In genomic region chr22:38260760-38261477, GRCh38 we compare ENCODE assay signal across 9 cellular contexts. TPM values are rescaled to one million over a fixed set of nuclear protein-coding genes. Genes with fewer than 3 reads are reported as not detected.
DNase-seq lines count a peak whose midpoint lies in the region; ATAC-seq lines count a peak whose summit lies in the region.
"Had no signal": no experiment of that assay in that cellular context is flagged by ENCODE, and none has a peak within 500 bp of the region (broad histone marks: within the 10 kb centered on the region; RNA-seq: fewer than 3 reads in every experiment).

No MANE protein-coding gene starts in this region.

- H3K9me3 Mint-ChIP-seq in stimulated activated memory B cell treated with anti-CD40 and anti-IgM and Interleukin-4, amounts not matched to agents 10 μg/mL and 1 μg/mL and 100 μg/mL, for 72 hours, result no peaks in the 10 kb centered on the region

- peaks cover 3% of the 10 kb centered on the region for H3K36me3 Mint-ChIP-seq in T-helper 17 cell (ENCODE audit: low read depth)
- no peaks in the 10 kb centered on the region for H3K36me3 Mint-ChIP-seq in stimulated activated memory B cell treated with anti-CD40 and anti-IgM and Interleukin-4, amounts not matched to agents 10 μg/mL and 1 μg/mL and 100 μg/mL, for 72 hours

- ATAC-seq in GM19463 (IDR thresholded peaks at IDR 0.05; ENCODE audit: unreplicated experiment), result peak; percentile 23
- ATAC-seq in T-helper 17 cell, result peak; percentile 33
- peak; percentile 48 for ATAC-seq in stimulated activated memory B cell treated with anti-CD40 and anti-IgM and Interleukin-4, amounts not matched to agents 10 μg/mL and 1 μg/mL and 100 μg/mL, for 72 hours
- no peak for ATAC-seq in HG03520 (IDR thresholded peaks at IDR 0.05; ENCODE audit: unreplicated experiment)

- H3K4me3 Mint-ChIP-seq in T-helper 17 cell, result peak overlapping the region; percentile 61
- H3K4me3 Mint-ChIP-seq in stimulated activated memory B cell treated with anti-CD40 and anti-IgM and Interleukin-4, amounts not matched to agents 10 μg/mL and 1 μg/mL and 100 μg/mL, for 72 hours, result peak overlapping the region; percentile 54

- H3K9me3 ChIP-seq in T-helper 17 cell (ENCODE audit: control insufficient read depth, low read length, poor library complexity, severe bottlenecking), result no peaks in the 10 kb centered on the region

- H3K4me1 Mint-ChIP-seq in T-helper 17 cell, result peaks cover 30% of the 10 kb centered on the region
- peaks cover 46% of the 10 kb centered on the region for H3K4me1 Mint-ChIP-seq in stimulated activated memory B cell treated with anti-CD40 and anti-IgM and Interleukin-4, amounts not matched to agents 10 μg/mL and 1 μg/mL and 100 μg/mL, for 72 hours

- no peaks in the 10 kb centered on the region for H3K27me3 Mint-ChIP-seq in T-helper 17 cell
- no peaks in the 10 kb centered on the region for H3K27me3 Mint-ChIP-seq in stimulated activated memory B cell treated with anti-CD40 and anti-IgM and Interleukin-4, amounts not matched to agents 10 μg/mL and 1 μg/mL and 100 μg/mL, for 72 hours

- peak overlapping the region; percentile 82 for H3K27ac Mint-ChIP-seq in T-helper 17 cell
- H3K27ac Mint-ChIP-seq in stimulated activated memory B cell treated with anti-CD40 and anti-IgM and Interleukin-4, amounts not matched to agents 10 μg/mL and 1 μg/mL and 100 μg/mL, for 72 hours, result peak overlapping the region; percentile 76

- DNase-seq in T-helper 17 cell (no peak), hippocampal formation (lab: John Stamatoyannopoulos, UW) (peak; percentile 50 to 55), NCI-H1930 (lab: John Stamatoyannopoulos, UW) (no peak), SIG-M5 (lab: John Stamatoyannopoulos, UW) (no peak), H4 (ENCODE audit: low spot score) (no peak)
- DNase-seq: HCEC 1CT had no signal

RNA-seq across cellular contexts. Expression of gene TMEM184B, which starts 11.9 kb away (rescaled TPM):
- total RNA-seq in T-helper 17 cell, result 10 to 100 TPM; 53.3 TPM
- 46.6 and 62.1 TPM in 2 replicates for total RNA-seq in H4 (2014; rRNA removed; shearing (Covaris generic))

RNA-seq across cellular contexts. Expression of gene CSNK1E, which starts 56.3 kb away (rescaled TPM):
- total RNA-seq in T-helper 17 cell, result 100 to 1,000 TPM; 157 to 174 TPM
- 87.4 and 95.4 TPM in 2 replicates for total RNA-seq in H4 (2014; rRNA removed; shearing (Covaris generic))

RNA-seq across cellular contexts. Expression of gene MAFF, which starts 59.1 kb away (rescaled TPM):
- total RNA-seq in T-helper 17 cell, result 10 to 100 TPM; 44.4 to 80.2 TPM
- total RNA-seq in H4 (2014; rRNA removed; shearing (Covaris generic)), result 3.9 and 7.4 TPM in 2 replicates

Comparison
In these comparisons a context has a peak if more than half of its experiments do, and no peak if none do; other contexts are left out.
1. DNase-seq: peak in hippocampal formation (2 of 2); none in T-helper 17 cell (0 of 3), NCI-H1930 (0 of 2), SIG-M5 (single experiment) and H4 (single experiment).